8 cellular contexts compared by ENCODE assay signal in genomic region chr21:33642896-33643657, GRCh38. TPM values are rescaled to one million over a fixed set of nuclear protein-coding genes. Genes with fewer than 3 reads are reported as not detected.
DNase-seq lines count a peak whose midpoint lies in the region; ATAC-seq and TF ChIP-seq lines count a peak whose summit lies in the region.

No MANE protein-coding gene starts in this region.

- H3F3A ChIP-seq in GM23248 (ENCODE audit: insufficient read depth) = peaks cover 24% of the 10 kb centered on the region

- no peaks in the 10 kb centered on the region for H3K27me3 ChIP-seq in GM23248 (replicated peaks; ENCODE audit: insufficient read depth)

- no peaks in the 10 kb centered on the region for H3K9me3 Mint-ChIP-seq in chondrocyte (ENCODE audit: low read depth)

- H2AFZ ChIP-seq in GM23248 = peak overlapping the region; percentile 82

- H3K4me1 Mint-ChIP-seq in chondrocyte (ENCODE audit: low read depth) = peaks cover 33% of the 10 kb centered on the region

- DNase-seq in AG10803 (ENCODE audit: low read depth) = peak; percentile 31
- DNase-seq in GM23248 = peak; percentile 57
- peak; percentile 1 for DNase-seq in T-helper 9 cell
- DNase-seq in chondrocyte (ENCODE audit: low spot score) = no peak
- peak; percentile 40 for DNase-seq in kidney glomerular epithelial cell (lab: John Stamatoyannopoulos, UW)
- DNase-seq in stimulated activated CD4-positive, alpha-beta T cell treated with anti-CD3 and anti-CD28 coated beads, Interleukin-4, amount 100 ng/mL, for 24 hours = peak; percentile 15
- no peak for DNase-seq in HuH-7.5 (ENCODE audit: low spot score)

- H3K79me2 ChIP-seq in GM23248 (ENCODE audit: insufficient read depth) = peaks cover 82% of the 10 kb centered on the region

- 1 to 2% methylated on average over 39 to 68 of the region's 78 CpGs for whole genome bisulfite sequencing in GM23248 (ENCODE audit: low coverage in 1 of 2, low lambda C conversion rate in 2 of 2, missing lambda C conversion rate in 2 of 2), 2 experiments

- no peak for TF ChIP-seq CTCF in AG10803 (conservative IDR thresholded peaks at IDR 0.05; ENCODE audit: low read length)
- TF ChIP-seq CTCF in chondrocyte (IDR thresholded peaks at IDR 0.05) = no peak

- 0 out of 2 replicates have a peak, but pooled peaks cover 3% of the 10 kb centered on the region for H4K20me1 ChIP-seq in GM23248 (ENCODE audit: insufficient read depth)

- H3K9me2 ChIP-seq in GM23248 (ENCODE audit: insufficient read depth) = no peaks in the 10 kb centered on the region

- H3K9me3 ChIP-seq in GM23248 (ENCODE audit: low read depth) = no peaks in the 10 kb centered on the region

- peak overlapping the region; percentile 63 for H3K27ac ChIP-seq in GM23248

- H3K4me1 ChIP-seq in GM23248 (ENCODE audit: insufficient read depth) = peaks cover 23% of the 10 kb centered on the region

- H3K4me3 ChIP-seq in AG10803 (ENCODE audit: low read length) = peak overlapping the region; percentile 79
- peak overlapping the region; percentile 92 for H3K4me3 ChIP-seq in GM23248

- no peaks in the 10 kb centered on the region for H3K27me3 Mint-ChIP-seq in chondrocyte (ENCODE audit: low read depth)

- H3K9ac ChIP-seq in GM23248 = peak overlapping the region; percentile 78

- peak overlapping the region; percentile 85 for H3K27ac Mint-ChIP-seq in chondrocyte (ENCODE audit: unreplicated experiment)

- H3K4me3 Mint-ChIP-seq in chondrocyte (ENCODE audit: unreplicated experiment) = peak overlapping the region; percentile 89

- no peaks in the 10 kb centered on the region for H3K36me3 ChIP-seq in GM23248 (ENCODE audit: low read depth)

- H3K36me3 Mint-ChIP-seq in chondrocyte (ENCODE audit: low read depth) = no peaks in the 10 kb centered on the region

- in situ Hi-C loops in GM23248 (cut with MboI) = loop anchor here (10.0 kb wide), 1 partner anchor 242 kb away; no protein-coding TSS in a partner anchor

- peak overlapping the region; percentile 87 for H3K4me2 ChIP-seq in GM23248 (ENCODE audit: unreplicated experiment)

- ATAC-seq in GM21576 (IDR thresholded peaks at IDR 0.05; ENCODE audit: unreplicated experiment) = no peak

RNA-seq across cellular contexts. Expression of gene ITSN1, which starts 0.8 kb away (rescaled TPM):
- total RNA-seq in GM23248 (2014; rRNA removed; shearing (Covaris generic)) = 35.5 and 43.4 TPM in 2 replicates
- polyA plus RNA-seq in GM23248 (2016; fragmentation: Nextera tagmentation; extraction: Ambion mirVana) = 48.2 and 57.1 TPM in 2 replicates
- 29.8 to 39.7 TPM (median 31.3 TPM) in 3 replicates for total RNA-seq in chondrocyte

RNA-seq across cellular contexts. Expression of gene CRYZL1, which starts 1.5 kb away (rescaled TPM):
- total RNA-seq in GM23248 (2014; rRNA removed; shearing (Covaris generic)) = 13.6 and 18.3 TPM in 2 replicates
- polyA plus RNA-seq in GM23248 (2016; fragmentation: Nextera tagmentation; extraction: Ambion mirVana) = 35.7 and 37.4 TPM in 2 replicates
- total RNA-seq in chondrocyte = 30.4 to 39.9 TPM (median 30.7 TPM) in 3 replicates

RNA-seq across cellular contexts. Expression of gene DONSON, which starts 54.6 kb away (rescaled TPM):
- 13.2 and 18.2 TPM in 2 replicates for total RNA-seq in GM23248 (2014; rRNA removed; shearing (Covaris generic))
- polyA plus RNA-seq in GM23248 (2016; fragmentation: Nextera tagmentation; extraction: Ambion mirVana) = 14.1 and 16.8 TPM in 2 replicates
- 17.9 to 23.9 TPM (median 18.7 TPM) in 3 replicates for total RNA-seq in chondrocyte

Comparison
In these comparisons a context has a peak if more than half of its experiments do, and no peak if none do; other contexts are left out.
1. DNase-seq: peak in AG10803 (single experiment), GM23248 (single experiment), T-helper 9 cell (single experiment), kidney glomerular epithelial cell (single experiment) and stimulated activated CD4-positive, alpha-beta T cell treated with anti-CD3 and anti-CD28 coated beads, Interleukin-4, amount 100 ng/mL, for 24 hours (single experiment); none in chondrocyte (single experiment) and HuH-7.5 (single experiment).